ENCODE assay signal across 11 cellular contexts in genomic region chr6:18978330-18979128, GRCh38.
DNase-seq lines count a peak whose midpoint lies in the region; ATAC-seq and TF ChIP-seq lines count a peak whose summit lies in the region.
"Had no signal": no experiment of that assay in that cellular context is flagged by ENCODE, and none has a peak within 500 bp of the region (broad histone marks: within the 10 kb centered on the region; RNA-seq: fewer than 3 reads in every experiment).

No MANE protein-coding gene starts in this region.

- DNase-seq in COLO668 (lab: John Stamatoyannopoulos, UW; ENCODE audit: unreplicated experiment) (peak; percentile 28), NCI-H1417 treated with DMSO at 0.1 percent for 48 hours (lab: John Stamatoyannopoulos, UW) (peak; percentile 48), choroid plexus epithelial cell (ENCODE audit: low read depth) (peak; percentile 26), lower lobe of right lung (no peak), hippocampal formation (lab: John Stamatoyannopoulos, UW) (no peak), amygdala (lab: John Stamatoyannopoulos, UW) (no peak), cerebellar nuclear complex (lab: John Stamatoyannopoulos, UW) (no peak)
- DNase-seq: activated CD4-positive, CD25-positive, alpha-beta regulatory T cell; activated naive CD8-positive, alpha-beta T cell treated with anti-CD3 and anti-CD28 coated beads, Interleukin-2, amount 50 U/mL, for 24 hours; C1 segment of cervical spinal cord had no signal

- H3K9me3 ChIP-seq in lower lobe of right lung, result no peaks in the 10 kb centered on the region

- H3K36me3 ChIP-seq in lower lobe of right lung, result no peaks in the 10 kb centered on the region

- H3K4me1 ChIP-seq in lower lobe of right lung, result no peaks in the 10 kb centered on the region

- H3K4me3 ChIP-seq in choroid plexus epithelial cell (ENCODE audit: low read depth, low read length), result no peak overlapping the region
- no peak overlapping the region for H3K4me3 ChIP-seq in lower lobe of right lung

- intact Hi-C loops in lower lobe of right lung (cut with DNase I), result no loop called here

- TF ChIP-seq CTCF in choroid plexus epithelial cell (conservative IDR thresholded peaks at IDR 0.05; ENCODE audit: low read depth, low read length), result no peak
- TF ChIP-seq CTCF in lower lobe of right lung (IDR thresholded peaks at IDR 0.05), result no peak

- peak; percentile 80 to 95 for ATAC-seq in lower lobe of right lung
- ATAC-seq in HG03378 (IDR thresholded peaks at IDR 0.05; ENCODE audit: unreplicated experiment), result no peak
- ATAC-seq: activated naive CD8-positive, alpha-beta T cell treated with anti-CD3 and anti-CD28 coated beads, Interleukin-2, amount 50 U/mL, for 24 hours had no signal

- no peak overlapping the region for H3K27ac ChIP-seq in lower lobe of right lung

- no peaks in the 10 kb centered on the region for H3K27me3 ChIP-seq in lower lobe of right lung (ENCODE audit: low read depth)

Comparison
In these comparisons a context has a peak if more than half of its experiments do, and no peak if none do; other contexts are left out.
1. DNase-seq: peak in COLO668 (single experiment), NCI-H1417 treated with DMSO at 0.1 percent for 48 hours (single experiment) and choroid plexus epithelial cell (single experiment); none in lower lobe of right lung (single experiment), hippocampal formation (0 of 2), amygdala (0 of 56) and cerebellar nuclear complex (0 of 2).